In genomic region chrX:24988314-24988713, GRCh38 we compare ENCODE assay signal across 20 cellular contexts. TPM values are rescaled to one million over a fixed set of nuclear protein-coding genes. Genes with fewer than 3 reads are reported as not detected.
DNase-seq lines count a peak whose midpoint lies in the region; ATAC-seq and TF ChIP-seq lines count a peak whose summit lies in the region.
"Had no signal": no experiment of that assay in that cellular context is flagged by ENCODE, and none has a peak within 500 bp of the region (broad histone marks: within the 10 kb centered on the region; RNA-seq: fewer than 3 reads in every experiment).

No MANE protein-coding gene starts in this region.

- no peaks in the 10 kb centered on the region for H3K27me3 Mint-ChIP-seq in activated CD8-positive, alpha-beta T cell treated with anti-CD3 and anti-CD28 coated beads for 36 hours

- H3K4me3 ChIP-seq in adipocyte (ENCODE audit: low read length): no peak overlapping the region
- H3K4me3 ChIP-seq: BLaER1 treated with 17β-estradiol and CSF1 and Interleukin-3, amounts not matched to agents 10 nM and 100 nM; MG63 had no signal

- H3K36me3 Mint-ChIP-seq in activated CD8-positive, alpha-beta T cell treated with anti-CD3 and anti-CD28 coated beads for 36 hours (ENCODE audit: low read depth): peaks cover 13% of the 10 kb centered on the region

- CTCF ChIA-PET in activated CD8-positive, alpha-beta T cell treated with anti-CD3 and anti-CD28 coated beads for 36 hours (lab: Charles Lee): no interaction called here

- no peaks in the 10 kb centered on the region for H3K36me3 ChIP-seq in adipocyte (ENCODE audit: control insufficient read depth, insufficient read depth, low read length, severe bottlenecking)
- H3K36me3 ChIP-seq: MG63 had no signal

- ATAC-seq in HG03196 (IDR thresholded peaks at IDR 0.05; ENCODE audit: unreplicated experiment): no peak
- no peak for ATAC-seq in activated CD8-positive, alpha-beta T cell treated with anti-CD3 and anti-CD28 coated beads for 36 hours

- TF ChIP-seq CTCF in activated CD8-positive, alpha-beta T cell treated with anti-CD3 and anti-CD28 coated beads for 36 hours (IDR thresholded peaks at IDR 0.05): no peak

- H3K9ac ChIP-seq in adipocyte (ENCODE audit: low read length): no peak overlapping the region
- H3K9ac ChIP-seq: BLaER1 treated with 17β-estradiol and CSF1 and Interleukin-3, amounts not matched to agents 10 nM and 100 nM; KMS-11; SK-N-SH had no signal

- H3K9me3 ChIP-seq in adipocyte (ENCODE audit: control insufficient read depth, low read length): no peaks in the 10 kb centered on the region
- H3K9me3 ChIP-seq: BLaER1 treated with 17β-estradiol and CSF1 and Interleukin-3, amounts not matched to agents 10 nM and 100 nM; MG63; SK-N-SH had no signal

- H3K27ac Mint-ChIP-seq in activated CD8-positive, alpha-beta T cell treated with anti-CD3 and anti-CD28 coated beads for 36 hours: no peak overlapping the region
- H3K27ac Mint-ChIP-seq: HFFc6 had no signal

- POLR2A ChIA-PET in activated CD8-positive, alpha-beta T cell treated with anti-CD3 and anti-CD28 coated beads for 36 hours (lab: Charles Lee): no interaction called here

- peak; percentile 28 for DNase-seq in DMS53 (lab: John Stamatoyannopoulos, UW)
- no peak for DNase-seq in DMS53 treated with DMSO at 0.1 percent for 48 hours (lab: John Stamatoyannopoulos, UW; ENCODE audit: unreplicated experiment)
- peak; percentile 18 for DNase-seq in COLO668 (lab: John Stamatoyannopoulos, UW; ENCODE audit: unreplicated experiment)
- DNase-seq in NCI-H69 (lab: John Stamatoyannopoulos, UW): peak; percentile 87
- peak; percentile 10 for DNase-seq in adipocyte (ENCODE audit: low read depth)
- no peak for DNase-seq in amygdala (lab: John Stamatoyannopoulos, UW)
- DNase-seq in activated CD8-positive, alpha-beta T cell treated with anti-CD3 and anti-CD28 coated beads for 36 hours: no peak
- DNase-seq: CD8-positive, alpha-beta memory T cell; HFFc6; MG63; NCI-H1092; NCI-H1694; NCI-H774; Right ventricle myocardium superior; SK-N-SH; T-helper 1 cell had no signal

- intact Hi-C loops in activated CD8-positive, alpha-beta T cell treated with anti-CD3 and anti-CD28 coated beads for 36 hours (cut with micrococcal nuclease): no loop called here

- H3K9me3 Mint-ChIP-seq in activated CD8-positive, alpha-beta T cell treated with anti-CD3 and anti-CD28 coated beads for 36 hours: no peaks in the 10 kb centered on the region
- H3K9me3 Mint-ChIP-seq: CD8-positive, alpha-beta memory T cell; HFFc6 had no signal

- peaks cover 3% of the 10 kb centered on the region for H3K27me3 ChIP-seq in adipocyte (replicated peaks; ENCODE audit: control insufficient read depth, insufficient read depth, low read length)
- H3K27me3 ChIP-seq: MG63 had no signal

- no peaks in the 10 kb centered on the region for H3K4me1 ChIP-seq in adipocyte (ENCODE audit: control insufficient read depth, insufficient read depth, low read length)
- H3K4me1 ChIP-seq: BLaER1 treated with 17β-estradiol and CSF1 and Interleukin-3, amounts not matched to agents 10 nM and 100 nM had no signal

- no peak overlapping the region for H3K4me3 Mint-ChIP-seq in activated CD8-positive, alpha-beta T cell treated with anti-CD3 and anti-CD28 coated beads for 36 hours
- H3K4me3 Mint-ChIP-seq: CD8-positive, alpha-beta memory T cell; HFFc6 had no signal

- no peaks in the 10 kb centered on the region for H3K4me1 Mint-ChIP-seq in activated CD8-positive, alpha-beta T cell treated with anti-CD3 and anti-CD28 coated beads for 36 hours (ENCODE audit: low read depth)
- H3K4me1 Mint-ChIP-seq: CD8-positive, alpha-beta memory T cell had no signal

RNA-seq across cellular contexts. Expression of gene ARX, which starts 27.5 kb away (rescaled TPM):
- total RNA-seq in activated CD8-positive, alpha-beta T cell treated with anti-CD3 and anti-CD28 coated beads for 36 hours: not detected
- total RNA-seq: CD8-positive, alpha-beta memory T cell; H1; HFFc6; Right ventricle myocardium superior had no signal

Comparison
In these comparisons a context has a peak if more than half of its experiments do, and no peak if none do; other contexts are left out.
1. DNase-seq: peak in DMS53 (single experiment), COLO668 (single experiment), NCI-H69 (single experiment) and adipocyte (single experiment); none in DMS53 treated with DMSO at 0.1 percent for 48 hours (single experiment), amygdala (0 of 56) and activated CD8-positive, alpha-beta T cell treated with anti-CD3 and anti-CD28 coated beads for 36 hours (single experiment).